13 cellular contexts compared by ENCODE assay signal in genomic region chr2:3574155-3574554, GRCh38. TPM values are rescaled to one million over a fixed set of nuclear protein-coding genes. Genes with fewer than 3 reads are reported as not detected.
DNase-seq lines count a peak whose midpoint lies in the region; ATAC-seq and TF ChIP-seq lines count a peak whose summit lies in the region.
"Had no signal": no experiment of that assay in that cellular context is flagged by ENCODE, and none has a peak within 500 bp of the region (broad histone marks: within the 10 kb centered on the region; RNA-seq: fewer than 3 reads in every experiment).

No MANE protein-coding gene starts in this region.

- no peak for DNase-seq in LNCaP clone FGC (ENCODE audit: low read depth)
- DNase-seq in adipocyte (ENCODE audit: low read depth), result no peak
- no peak for DNase-seq in osteoblast (ENCODE audit: insufficient read length, low spot score, missing footprints)
- DNase-seq in pons (ENCODE audit: low spot score), result no peak
- DNase-seq in LoVo (ENCODE audit: low spot score), result no peak
- DNase-seq: activated gamma-delta T cell, hippocampal formation, NCI-H1092 treated with DMSO at 0.1 percent for 48 hours, NCI-H82, stomach had no signal

- peaks cover 40% of the 10 kb centered on the region for H3K79me2 ChIP-seq in osteoblast (ENCODE audit: insufficient read depth, low read length)

- ATAC-seq in HG03097 (IDR thresholded peaks at IDR 0.05; ENCODE audit: low FRiP score, unreplicated experiment), result no peak

- no peak overlapping the region for H3K4me2 ChIP-seq in osteoblast (ENCODE audit: insufficient read depth, low read length)

- peak overlapping the region; percentile 92 for H3K4me3 ChIP-seq in LNCaP clone FGC (ENCODE audit: low read depth, low read length)
- H3K4me3 ChIP-seq in adipocyte (ENCODE audit: low read length), result peak overlapping the region; percentile 84
- no peak overlapping the region for H3K4me3 ChIP-seq in osteoblast (ENCODE audit: insufficient read depth, low read length)

- H3K4me1 ChIP-seq in ES-I3 (ENCODE audit: insufficient read depth, low read length) (0 out of 2 replicates have a peak, but pooled peaks cover 6% of the 10 kb centered on the region), adipocyte (ENCODE audit: control insufficient read depth, insufficient read depth, low read length) (peaks cover 34% of the 10 kb centered on the region), osteoblast (ENCODE audit: insufficient read depth, low read length) (peaks cover 29% of the 10 kb centered on the region)

- H3K36me3 ChIP-seq in ES-I3 (ENCODE audit: insufficient read depth, low read length) (peaks cover 26% of the 10 kb centered on the region), adipocyte (ENCODE audit: control insufficient read depth, insufficient read depth, low read length, severe bottlenecking) (peaks cover 29% of the 10 kb centered on the region), osteoblast (ENCODE audit: insufficient read depth, low read length) (peaks cover 31% of the 10 kb centered on the region)

- H3K27me3 ChIP-seq in adipocyte (replicated peaks; ENCODE audit: control insufficient read depth, insufficient read depth, low read length) (no peaks in the 10 kb centered on the region), osteoblast (ENCODE audit: insufficient read depth, low read length) (no peaks in the 10 kb centered on the region)
- H3K27me3 ChIP-seq: stomach had no signal

- H3K9ac ChIP-seq in ES-I3 (ENCODE audit: low read depth, low read length) (peak overlapping the region; percentile 72; the same call in 1 of the 2 replicates), adipocyte (ENCODE audit: low read length) (peak overlapping the region; percentile 90)

- H3K9me3 ChIP-seq in ES-I3 (ENCODE audit: control insufficient read depth, insufficient read depth, low read length), result no peaks in the 10 kb centered on the region
- no peaks in the 10 kb centered on the region for H3K9me3 ChIP-seq in adipocyte (ENCODE audit: control insufficient read depth, low read length)
- no peaks in the 10 kb centered on the region for H3K9me3 ChIP-seq in osteoblast (ENCODE audit: low read depth, low read length)
- H3K9me3 ChIP-seq: stomach had no signal

- H3K27ac ChIP-seq in osteoblast (ENCODE audit: low read depth, low read length), result no peak overlapping the region

- H2AFZ ChIP-seq in osteoblast (ENCODE audit: low read length), result peak overlapping the region; percentile 21

- H4K20me1 ChIP-seq in osteoblast (ENCODE audit: insufficient read depth, low read length), result peaks cover 31% of the 10 kb centered on the region

- TF ChIP-seq CTCF in LNCaP clone FGC (IDR thresholded peaks at IDR 0.05; ENCODE audit: control insufficient read depth, extremely low read depth, insufficient read depth) (no peak), osteoblast (IDR thresholded peaks at IDR 0.05; ENCODE audit: extremely low read depth, low read depth, low read length) (no peak)

RNA-seq across cellular contexts. Expression of gene RPS7, which starts 0.9 kb away (rescaled TPM):
- 1,101 and 1,268 TPM in 2 replicates for total RNA-seq in osteoblast

RNA-seq across cellular contexts. Expression of gene RNASEH1, which starts 16.0 kb away (rescaled TPM):
- total RNA-seq in osteoblast, result 35.9 and 39.4 TPM in 2 replicates

RNA-seq across cellular contexts. Expression of gene COLEC11, which starts 20.8 kb away (rescaled TPM):
- total RNA-seq in osteoblast, result under 0.01 and 0.36 TPM in 2 replicates
- total RNA-seq: Daoy had no signal

RNA-seq across cellular contexts. Expression of gene ADI1, which starts 54.8 kb away (rescaled TPM):
- total RNA-seq in osteoblast, result 51.3 and 55.4 TPM in 2 replicates
